In the genomic region with DNA sequence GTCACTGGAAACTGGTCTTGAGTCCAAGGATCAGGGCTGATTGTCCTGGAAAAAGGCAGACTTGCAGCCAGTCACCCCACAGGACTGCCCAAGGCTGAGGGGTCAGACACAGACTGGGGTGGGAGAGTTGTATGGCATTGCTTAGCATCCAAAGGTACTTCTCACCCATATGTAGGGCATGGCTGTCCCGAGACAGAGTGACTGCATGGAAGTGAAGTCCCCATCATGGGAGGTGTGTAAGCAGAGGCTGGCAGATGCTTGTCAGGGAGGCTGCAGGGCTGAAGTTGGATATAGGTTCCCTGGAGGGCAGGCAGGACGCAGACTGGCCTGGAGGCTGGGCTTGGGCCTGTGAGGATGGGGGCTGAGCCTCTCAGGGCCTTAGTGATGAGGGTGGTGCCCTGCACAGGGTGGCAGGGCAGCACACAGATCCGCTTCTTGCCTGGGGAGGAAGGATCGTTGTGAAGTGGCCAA, we compare ENCODE assay signal across 15 cellular contexts. TPM values are rescaled to one million over a fixed set of nuclear protein-coding genes. Genes with fewer than 3 reads are reported as not detected.
A peak's percentile ranks its signal among the peaks of the same experiment; 100 is the strongest.
DNase-seq lines count a peak whose midpoint lies in the region; ATAC-seq lines count a peak whose summit lies in the region.
"Had no signal": no experiment of that assay in that cellular context is flagged by ENCODE, and none has a peak within 500 bp of the region (broad histone marks: within the 10 kb centered on the region; RNA-seq: fewer than 3 reads in every experiment).

No MANE protein-coding gene starts in this region.

- peak; percentile 48 for DNase-seq in activated effector memory CD4-positive, alpha-beta T cell treated with anti-CD3 and anti-CD28 coated beads, Interleukin-2, amount 50 U/mL, for 16 hours
- no peak for DNase-seq in activated effector memory CD4-positive, alpha-beta T cell treated with Interleukin-2 at 50 U/mL for 16 hours
- DNase-seq in activated CD8-positive, alpha-beta memory T cell treated with anti-CD3 and anti-CD28 coated beads, Interleukin-2, amount 10 ng/mL, durations not matched to agents 7 days and 5 days = no peak
- peak; percentile 1 for DNase-seq in effector CD4-positive, alpha-beta T cell
- DNase-seq in stimulated activated effector memory CD8-positive, alpha-beta T cell treated with anti-CD3 and anti-CD28 coated beads, Interleukin-12 subunit alpha, Interleukin-12 subunit beta, amount 100 ng/mL, for 72 hours (ENCODE audit: low spot score in 2 of 2) = no peak
- DNase-seq in GF-D8 (lab: John Stamatoyannopoulos, UW) (no peak), SK-N-DZ (ENCODE audit: low spot score) (no peak)
- DNase-seq: amniotic stem cell; DMS79; HCEC 1CT; NCI-H1048; NCI-H526; stimulated activated CD4-positive, alpha-beta T cell treated with anti-CD3 and anti-CD28 coated beads, Interleukin-12 subunit alpha, Interleukin-12 subunit beta, amount 100 ng/mL, for 4 hours had no signal

- CTCF ChIA-PET in activated CD8-positive, alpha-beta memory T cell treated with anti-CD3 and anti-CD28 coated beads, Interleukin-2, amount 10 ng/mL, durations not matched to agents 7 days and 5 days (lab: Charles Lee) = interaction anchor here (3.3 to 7.1 kb wide), 4 partner anchors 9 to 52 kb away, joined by 11 to 103 read pairs (median 43); partner anchors contain the start of gene PSTPIP1

- no peaks in the 10 kb centered on the region for H3K27me3 Mint-ChIP-seq in activated CD8-positive, alpha-beta memory T cell treated with anti-CD3 and anti-CD28 coated beads, Interleukin-2, amount 10 ng/mL, durations not matched to agents 7 days and 5 days

- H3K36me3 Mint-ChIP-seq in activated CD8-positive, alpha-beta memory T cell treated with anti-CD3 and anti-CD28 coated beads, Interleukin-2, amount 10 ng/mL, durations not matched to agents 7 days and 5 days = peaks cover 36% of the 10 kb centered on the region
- peaks cover 98% of the 10 kb centered on the region for H3K36me3 Mint-ChIP-seq in stimulated activated effector memory CD8-positive, alpha-beta T cell treated with anti-CD3 and anti-CD28 coated beads, Interleukin-12 subunit alpha, Interleukin-12 subunit beta, amount 100 ng/mL, for 72 hours

- H3K27ac Mint-ChIP-seq in activated CD8-positive, alpha-beta memory T cell treated with anti-CD3 and anti-CD28 coated beads, Interleukin-2, amount 10 ng/mL, durations not matched to agents 7 days and 5 days = peak overlapping the region; percentile 51
- peak overlapping the region; percentile 89 for H3K27ac Mint-ChIP-seq in stimulated activated effector memory CD8-positive, alpha-beta T cell treated with anti-CD3 and anti-CD28 coated beads, Interleukin-12 subunit alpha, Interleukin-12 subunit beta, amount 100 ng/mL, for 72 hours

- H3K4me3 Mint-ChIP-seq in activated CD8-positive, alpha-beta memory T cell treated with anti-CD3 and anti-CD28 coated beads, Interleukin-2, amount 10 ng/mL, durations not matched to agents 7 days and 5 days = no peak overlapping the region
- H3K4me3 Mint-ChIP-seq in stimulated activated effector memory CD8-positive, alpha-beta T cell treated with anti-CD3 and anti-CD28 coated beads, Interleukin-12 subunit alpha, Interleukin-12 subunit beta, amount 100 ng/mL, for 72 hours = no peak overlapping the region

- H3K9me3 Mint-ChIP-seq in activated CD8-positive, alpha-beta memory T cell treated with anti-CD3 and anti-CD28 coated beads, Interleukin-2, amount 10 ng/mL, durations not matched to agents 7 days and 5 days (ENCODE audit: low read depth) = no peaks in the 10 kb centered on the region
- H3K9me3 Mint-ChIP-seq in stimulated activated effector memory CD8-positive, alpha-beta T cell treated with anti-CD3 and anti-CD28 coated beads, Interleukin-12 subunit alpha, Interleukin-12 subunit beta, amount 100 ng/mL, for 72 hours = no peaks in the 10 kb centered on the region

- ATAC-seq in activated CD8-positive, alpha-beta memory T cell treated with anti-CD3 and anti-CD28 coated beads, Interleukin-2, amount 10 ng/mL, durations not matched to agents 7 days and 5 days = no peak
- no peak for ATAC-seq in stimulated activated effector memory CD8-positive, alpha-beta T cell treated with anti-CD3 and anti-CD28 coated beads, Interleukin-12 subunit alpha, Interleukin-12 subunit beta, amount 100 ng/mL, for 72 hours
- ATAC-seq in GM19023 (IDR thresholded peaks at IDR 0.05; ENCODE audit: unreplicated experiment) = no peak
- ATAC-seq: GM12878 had no signal

- peaks cover 56% of the 10 kb centered on the region for H3K4me1 Mint-ChIP-seq in activated CD8-positive, alpha-beta memory T cell treated with anti-CD3 and anti-CD28 coated beads, Interleukin-2, amount 10 ng/mL, durations not matched to agents 7 days and 5 days
- peaks cover 54% of the 10 kb centered on the region for H3K4me1 Mint-ChIP-seq in stimulated activated effector memory CD8-positive, alpha-beta T cell treated with anti-CD3 and anti-CD28 coated beads, Interleukin-12 subunit alpha, Interleukin-12 subunit beta, amount 100 ng/mL, for 72 hours

RNA-seq across cellular contexts. Expression of gene PSTPIP1, which starts 31.1 kb away (rescaled TPM):
- 100 to 1,000 TPM; 157 to 255 TPM for total RNA-seq in activated CD8-positive, alpha-beta memory T cell treated with anti-CD3 and anti-CD28 coated beads, Interleukin-2, amount 10 ng/mL, durations not matched to agents 7 days and 5 days
- polyA plus RNA-seq in SK-N-DZ (2014; cell fraction: cytosol; rRNA removed) = 1.4 and 1.8 TPM in 2 replicates
- polyA plus RNA-seq in SK-N-DZ (2014; cell fraction: nucleus; rRNA removed) = 8.8 and 9.9 TPM in 2 replicates

RNA-seq across cellular contexts. Expression of gene TSPAN3, which starts 44.9 kb away (rescaled TPM):
- 10 to 100 TPM; 20.9 to 29.4 TPM for total RNA-seq in activated CD8-positive, alpha-beta memory T cell treated with anti-CD3 and anti-CD28 coated beads, Interleukin-2, amount 10 ng/mL, durations not matched to agents 7 days and 5 days
- 484 and 540 TPM in 2 replicates for polyA plus RNA-seq in SK-N-DZ (2014; cell fraction: cytosol; rRNA removed)
- 162 and 186 TPM in 2 replicates for polyA plus RNA-seq in SK-N-DZ (2014; cell fraction: nucleus; rRNA removed)

Comparison
In these comparisons a context has a peak if more than half of its experiments do, and no peak if none do; other contexts are left out.
1. DNase-seq: peak in activated effector memory CD4-positive, alpha-beta T cell treated with anti-CD3 and anti-CD28 coated beads, Interleukin-2, amount 50 U/mL, for 16 hours (single experiment) and effector CD4-positive, alpha-beta T cell (single experiment); none in activated effector memory CD4-positive, alpha-beta T cell treated with Interleukin-2 at 50 U/mL for 16 hours (single experiment), activated CD8-positive, alpha-beta memory T cell treated with anti-CD3 and anti-CD28 coated beads, Interleukin-2, amount 10 ng/mL, durations not matched to agents 7 days and 5 days (single experiment), stimulated activated effector memory CD8-positive, alpha-beta T cell treated with anti-CD3 and anti-CD28 coated beads, Interleukin-12 subunit alpha, Interleukin-12 subunit beta, amount 100 ng/mL, for 72 hours (0 of 2), GF-D8 (single experiment) and SK-N-DZ (single experiment).